In the genomic region with DNA sequence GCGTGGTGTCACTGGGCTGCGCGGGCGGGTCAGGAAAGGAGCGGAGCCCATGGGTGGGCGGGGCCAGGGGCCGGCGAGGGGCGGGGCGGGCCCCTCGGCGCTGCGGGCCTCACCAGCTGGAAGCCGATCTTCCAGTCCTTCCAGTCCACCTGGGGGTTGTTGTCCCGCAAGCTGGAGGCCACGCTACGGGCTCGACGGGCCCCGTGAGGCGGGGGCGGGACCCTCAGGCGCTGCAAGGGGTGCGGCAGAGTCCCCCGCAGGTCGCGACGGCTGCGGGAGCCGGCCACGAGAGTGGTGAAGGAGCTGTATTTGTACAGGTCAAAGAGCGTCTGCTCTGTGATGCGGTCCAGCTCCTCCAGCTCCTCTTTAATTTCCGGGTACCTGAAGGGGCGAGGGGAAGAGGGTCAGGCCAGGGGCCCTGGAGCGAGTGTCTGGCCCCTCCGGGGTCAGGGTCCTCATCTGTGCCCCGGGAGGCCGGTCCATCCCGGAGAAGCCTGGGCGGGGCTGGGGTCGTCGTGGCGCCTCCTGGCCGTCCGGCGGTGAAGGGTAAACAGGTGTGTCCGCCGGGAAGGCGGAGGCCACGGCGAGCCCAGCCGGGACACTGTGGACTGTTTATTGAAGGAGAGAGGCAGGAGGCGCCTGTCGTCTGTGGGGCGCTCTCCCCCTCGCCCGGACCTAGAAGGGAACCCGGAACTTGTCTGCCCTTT, we compare ENCODE assay signal across 1 cellular context.
TF ChIP-seq lines count a peak whose summit lies in the region.

No MANE protein-coding gene starts in this region.

TF ChIP-seq in HepG2, 621 proteins besides CTCF, POLR2A, EP300 and RAD21 (continued from another document and continues in another):
- TF ChIP-seq ASH2L (IDR thresholded peaks at IDR 0.05; ENCODE audit: insufficient read length, low read depth, low read length) (peak; percentile 82), NR2C2 (CRISPR knock-in tag; IDR thresholded peaks at IDR 0.05; ENCODE audit: borderline replicate concordance) (peak; percentile 81), RNF219 (CRISPR knock-in tag; IDR thresholded peaks at IDR 0.05) (no peak), ZNF333 (CRISPR knock-in tag; IDR thresholded peaks at IDR 0.05; ENCODE audit: borderline replicate concordance) (no peak; the same call in 1 of the 2 replicates), ATF5 (CRISPR knock-in tag; IDR thresholded peaks at IDR 0.05; ENCODE audit: low read depth) (0 out of 2 replicates have a peak, but pooled peaks have one; percentile 63), PAF1 (CRISPR knock-in tag; IDR thresholded peaks at IDR 0.05) (no peak), HNF4G (IDR thresholded peaks at IDR 0.05; ENCODE audit: borderline replicate concordance, low read depth, low read length) (peak; percentile 43; the same call in 1 of the 2 replicates), HNF4G (CRISPR knock-in tag; IDR thresholded peaks at IDR 0.05; ENCODE audit: borderline replicate concordance, low read depth) (peak; percentile 74), ZNF441 (CRISPR knock-in tag; IDR thresholded peaks at IDR 0.05; ENCODE audit: borderline replicate concordance) (0 out of 2 replicates have a peak, but pooled peaks have one; percentile 18), ZNF160 (CRISPR knock-in tag; IDR thresholded peaks at IDR 0.05) (0 out of 2 replicates have a peak, but pooled peaks have one; percentile 70), ZNF20 (CRISPR knock-in tag; IDR thresholded peaks at IDR 0.05) (no peak), ZNF7 (CRISPR knock-in tag; IDR thresholded peaks at IDR 0.05) (no peak), ZNF510 (CRISPR knock-in tag; IDR thresholded peaks at IDR 0.05; ENCODE audit: low read depth) (peak; percentile 56; the same call in 1 of the 2 replicates), CENPBD1 (CRISPR knock-in tag; IDR thresholded peaks at IDR 0.05; ENCODE audit: borderline replicate concordance, low read depth) (no peak), TEAD2 (CRISPR knock-in tag; IDR thresholded peaks at IDR 0.05) (no peak), ZNF672 (CRISPR knock-in tag; IDR thresholded peaks at IDR 0.05) (no peak), ZNF547 (CRISPR knock-in tag; IDR thresholded peaks at IDR 0.05) (peak; percentile 90), HDAC1 (CRISPR knock-in tag; IDR thresholded peaks at IDR 0.05) (peak; percentile 77), KDM5B (CRISPR knock-in tag; IDR thresholded peaks at IDR 0.05; ENCODE audit: borderline replicate concordance) (peak; percentile 85; the same call in 1 of the 2 replicates), FOXA1 (IDR thresholded peaks at IDR 0.05) (no peak), FOXA1 (CRISPR knock-in tag; IDR thresholded peaks at IDR 0.05) (peak; percentile 88), ZFAT (CRISPR knock-in tag; conservative IDR thresholded peaks at IDR 0.05) (0 out of 2 replicates have a peak, but pooled peaks have one; percentile 42), GFI1 (CRISPR knock-in tag; IDR thresholded peaks at IDR 0.05; ENCODE audit: borderline replicate concordance) (peak; percentile 52; the same call in 1 of the 2 replicates), ZNF503 (CRISPR knock-in tag; IDR thresholded peaks at IDR 0.05) (peak; percentile 81)
- TF ChIP-seq, protein P1, sequence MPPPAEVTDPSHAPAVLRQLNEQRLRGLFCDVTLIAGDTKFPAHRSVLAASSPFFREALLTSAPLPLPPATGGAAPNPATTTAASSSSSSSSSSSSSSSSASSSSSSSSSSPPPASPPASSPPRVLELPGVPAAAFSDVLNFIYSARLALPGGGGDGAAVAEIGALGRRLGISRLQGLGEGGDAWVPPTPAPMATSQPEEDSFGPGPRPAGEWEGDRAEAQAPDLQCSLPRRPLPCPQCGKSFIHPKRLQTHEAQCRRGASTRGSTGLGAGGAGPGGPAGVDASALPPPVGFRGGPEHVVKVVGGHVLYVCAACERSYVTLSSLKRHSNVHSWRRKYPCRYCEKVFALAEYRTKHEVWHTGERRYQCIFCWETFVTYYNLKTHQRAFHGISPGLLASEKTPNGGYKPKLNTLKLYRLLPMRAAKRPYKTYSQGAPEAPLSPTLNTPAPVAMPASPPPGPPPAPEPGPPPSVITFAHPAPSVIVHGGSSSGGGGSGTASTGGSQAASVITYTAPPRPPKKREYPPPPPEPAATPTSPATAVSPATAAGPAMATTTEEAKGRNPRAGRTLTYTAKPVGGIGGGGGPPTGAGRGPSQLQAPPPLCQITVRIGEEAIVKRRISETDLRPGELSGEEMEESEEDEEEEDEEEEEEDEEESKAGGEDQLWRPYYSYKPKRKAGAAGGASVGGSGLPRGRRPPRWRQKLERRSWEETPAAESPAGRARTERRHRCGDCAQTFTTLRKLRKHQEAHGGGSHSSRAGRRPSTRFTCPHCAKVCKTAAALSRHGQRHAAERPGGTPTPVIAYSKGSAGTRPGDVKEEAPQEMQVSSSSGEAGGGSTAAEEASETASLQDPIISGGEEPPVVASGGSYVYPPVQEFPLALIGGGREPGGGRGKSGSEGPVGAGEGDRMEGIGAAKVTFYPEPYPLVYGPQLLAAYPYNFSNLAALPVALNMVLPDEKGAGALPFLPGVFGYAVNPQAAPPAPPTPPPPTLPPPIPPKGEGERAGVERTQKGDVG (CRISPR knock-in tag; IDR thresholded peaks at IDR 0.05; ENCODE audit: borderline replicate concordance): peak; percentile 82; the same call in 1 of the 2 replicates
- TF ChIP-seq, protein P2, sequence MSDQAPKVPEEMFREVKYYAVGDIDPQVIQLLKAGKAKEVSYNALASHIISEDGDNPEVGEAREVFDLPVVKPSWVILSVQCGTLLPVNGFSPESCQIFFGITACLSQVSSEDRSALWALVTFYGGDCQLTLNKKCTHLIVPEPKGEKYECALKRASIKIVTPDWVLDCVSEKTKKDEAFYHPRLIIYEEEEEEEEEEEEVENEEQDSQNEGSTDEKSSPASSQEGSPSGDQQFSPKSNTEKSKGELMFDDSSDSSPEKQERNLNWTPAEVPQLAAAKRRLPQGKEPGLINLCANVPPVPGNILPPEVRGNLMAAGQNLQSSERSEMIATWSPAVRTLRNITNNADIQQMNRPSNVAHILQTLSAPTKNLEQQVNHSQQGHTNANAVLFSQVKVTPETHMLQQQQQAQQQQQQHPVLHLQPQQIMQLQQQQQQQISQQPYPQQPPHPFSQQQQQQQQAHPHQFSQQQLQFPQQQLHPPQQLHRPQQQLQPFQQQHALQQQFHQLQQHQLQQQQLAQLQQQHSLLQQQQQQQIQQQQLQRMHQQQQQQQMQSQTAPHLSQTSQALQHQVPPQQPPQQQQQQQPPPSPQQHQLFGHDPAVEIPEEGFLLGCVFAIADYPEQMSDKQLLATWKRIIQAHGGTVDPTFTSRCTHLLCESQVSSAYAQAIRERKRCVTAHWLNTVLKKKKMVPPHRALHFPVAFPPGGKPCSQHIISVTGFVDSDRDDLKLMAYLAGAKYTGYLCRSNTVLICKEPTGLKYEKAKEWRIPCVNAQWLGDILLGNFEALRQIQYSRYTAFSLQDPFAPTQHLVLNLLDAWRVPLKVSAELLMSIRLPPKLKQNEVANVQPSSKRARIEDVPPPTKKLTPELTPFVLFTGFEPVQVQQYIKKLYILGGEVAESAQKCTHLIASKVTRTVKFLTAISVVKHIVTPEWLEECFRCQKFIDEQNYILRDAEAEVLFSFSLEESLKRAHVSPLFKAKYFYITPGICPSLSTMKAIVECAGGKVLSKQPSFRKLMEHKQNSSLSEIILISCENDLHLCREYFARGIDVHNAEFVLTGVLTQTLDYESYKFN (CRISPR knock-in tag; conservative IDR thresholded peaks at IDR 0.05): peak; percentile 93
- TF ChIP-seq, protein P3, sequence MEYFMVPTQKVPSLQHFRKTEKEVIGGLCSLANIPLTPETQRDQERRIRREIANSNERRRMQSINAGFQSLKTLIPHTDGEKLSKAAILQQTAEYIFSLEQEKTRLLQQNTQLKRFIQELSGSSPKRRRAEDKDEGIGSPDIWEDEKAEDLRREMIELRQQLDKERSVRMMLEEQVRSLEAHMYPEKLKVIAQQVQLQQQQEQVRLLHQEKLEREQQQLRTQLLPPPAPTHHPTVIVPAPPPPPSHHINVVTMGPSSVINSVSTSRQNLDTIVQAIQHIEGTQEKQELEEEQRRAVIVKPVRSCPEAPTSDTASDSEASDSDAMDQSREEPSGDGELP (IDR thresholded peaks at IDR 0.05; ENCODE audit: borderline replicate concordance, low read depth): peak; percentile 85
- TF ChIP-seq, protein P4, sequence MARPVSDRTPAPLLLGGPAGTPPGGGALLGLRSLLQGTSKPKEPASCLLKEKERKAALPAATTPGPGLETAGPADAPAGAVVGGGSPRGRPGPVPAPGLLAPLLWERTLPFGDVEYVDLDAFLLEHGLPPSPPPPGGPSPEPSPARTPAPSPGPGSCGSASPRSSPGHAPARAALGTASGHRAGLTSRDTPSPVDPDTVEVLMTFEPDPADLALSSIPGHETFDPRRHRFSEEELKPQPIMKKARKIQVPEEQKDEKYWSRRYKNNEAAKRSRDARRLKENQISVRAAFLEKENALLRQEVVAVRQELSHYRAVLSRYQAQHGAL (CRISPR knock-in tag; IDR thresholded peaks at IDR 0.05; ENCODE audit: not compliant biosample characterization): peak; percentile 31
